In the genomic region with DNA sequence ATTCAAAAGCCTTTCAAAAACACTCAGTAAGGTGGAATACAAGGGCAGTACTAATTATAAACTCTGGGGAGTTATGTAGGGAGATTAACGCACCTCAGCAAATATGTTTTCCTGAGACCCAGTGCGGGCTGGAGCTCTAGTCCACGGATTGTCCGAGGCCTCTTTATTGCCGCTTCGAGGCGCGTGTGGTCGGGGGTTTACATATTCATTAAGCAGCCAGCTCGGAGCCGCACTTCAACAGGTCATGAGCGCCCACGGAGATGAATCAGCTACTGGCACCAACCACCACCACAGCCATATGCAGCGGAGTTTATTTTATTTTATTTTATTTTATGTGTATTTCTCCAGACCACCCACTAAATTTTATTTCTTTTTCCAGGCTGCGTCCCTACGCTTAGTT, we compare ENCODE assay signal across 18 cellular contexts.
DNase-seq lines count a peak whose midpoint lies in the region; ATAC-seq and FAIRE-seq lines count a peak whose summit lies in the region.
"Had no signal": no experiment of that assay in that cellular context is flagged by ENCODE, and none has a peak within 500 bp of the region (broad histone marks: within the 10 kb centered on the region; RNA-seq: fewer than 3 reads in every experiment).

No MANE protein-coding gene starts in this region.

- no peaks in the 10 kb centered on the region for H3K27me3 Mint-ChIP-seq in activated naive CD8-positive, alpha-beta T cell
- H3K27me3 Mint-ChIP-seq in activated naive CD8-positive, alpha-beta T cell treated with anti-CD3 and anti-CD28 coated beads for 36 hours = no peaks in the 10 kb centered on the region
- no peaks in the 10 kb centered on the region for H3K27me3 Mint-ChIP-seq in activated naive CD8-positive, alpha-beta T cell treated with anti-CD3 and anti-CD28 coated beads, Interleukin-2, amount 50 U/mL, for 24 hours

- no peaks in the 10 kb centered on the region for H3K36me3 ChIP-seq in MG63
- H3K36me3 ChIP-seq: SJCRH30 had no signal

- no peak for ATAC-seq in activated naive CD8-positive, alpha-beta T cell treated with anti-CD3 and anti-CD28 coated beads, Interleukin-2, amount 50 U/mL, for 24 hours
- ATAC-seq: A549 had no signal

- H3K27ac Mint-ChIP-seq in activated naive CD8-positive, alpha-beta T cell = no peak overlapping the region
- H3K27ac Mint-ChIP-seq in activated naive CD8-positive, alpha-beta T cell treated with anti-CD3 and anti-CD28 coated beads for 36 hours = no peak overlapping the region
- H3K27ac Mint-ChIP-seq in activated naive CD8-positive, alpha-beta T cell treated with anti-CD3 and anti-CD28 coated beads, Interleukin-2, amount 50 U/mL, for 24 hours = no peak overlapping the region

- no peaks in the 10 kb centered on the region for H3K36me3 Mint-ChIP-seq in activated naive CD8-positive, alpha-beta T cell
- H3K36me3 Mint-ChIP-seq in activated naive CD8-positive, alpha-beta T cell treated with anti-CD3 and anti-CD28 coated beads for 36 hours = no peaks in the 10 kb centered on the region
- H3K36me3 Mint-ChIP-seq in activated naive CD8-positive, alpha-beta T cell treated with anti-CD3 and anti-CD28 coated beads, Interleukin-2, amount 50 U/mL, for 24 hours (ENCODE audit: low read depth) = peaks cover 5% of the 10 kb centered on the region
- H3K36me3 Mint-ChIP-seq: CD4-positive, CD25-positive, alpha-beta regulatory T cell had no signal

- no peak for FAIRE-seq in urothelium cell line (lab: Jason Lieb, UNC)
- FAIRE-seq: A549, G401.6, GM12891 had no signal

- no peak for DNase-seq in activated naive CD8-positive, alpha-beta T cell treated with anti-CD3 and anti-CD28 coated beads for 36 hours
- DNase-seq in MG63 (peak; percentile 36), urothelium cell line (ENCODE audit: low spot score) (peak; percentile 1), NOMO-1 treated with DMSO at 0.1 percent for 48 hours (lab: John Stamatoyannopoulos, UW; ENCODE audit: unreplicated experiment) (no peak), HT-29 (ENCODE audit: low spot score) (no peak)
- no peak for DNase-seq in activated naive CD8-positive, alpha-beta T cell treated with anti-CD3 and anti-CD28 coated beads, Interleukin-2, amount 50 U/mL, for 24 hours
- DNase-seq in stimulated activated CD4-positive, alpha-beta T cell treated with anti-CD3 and anti-CD28 coated beads, Interleukin-2, amount 100 ng/mL, for 24 hours = no peak
- DNase-seq: Calu3; CD4-positive, CD25-positive, alpha-beta regulatory T cell; NCI-H1417 treated with DMSO at 0.1 percent for 48 hours; NCI-H2029; NCI-H2171 treated with DMSO at 0.1 percent for 48 hours; NCI-H510A; SJCRH30 had no signal

- H3K9me3 Mint-ChIP-seq in activated naive CD8-positive, alpha-beta T cell (ENCODE audit: low read depth) = peaks cover 4% of the 10 kb centered on the region
- H3K9me3 Mint-ChIP-seq in activated naive CD8-positive, alpha-beta T cell treated with anti-CD3 and anti-CD28 coated beads for 36 hours = peaks cover 2% of the 10 kb centered on the region
- no peaks in the 10 kb centered on the region for H3K9me3 Mint-ChIP-seq in activated naive CD8-positive, alpha-beta T cell treated with anti-CD3 and anti-CD28 coated beads, Interleukin-2, amount 50 U/mL, for 24 hours

- H3K27me3 ChIP-seq in MG63 = no peaks in the 10 kb centered on the region; the same call in 1 of the 2 replicates
- H3K27me3 ChIP-seq: SJCRH30 had no signal

- H3K4me1 Mint-ChIP-seq in activated naive CD8-positive, alpha-beta T cell (ENCODE audit: low read depth) = peaks cover 29% of the 10 kb centered on the region
- H3K4me1 Mint-ChIP-seq in activated naive CD8-positive, alpha-beta T cell treated with anti-CD3 and anti-CD28 coated beads for 36 hours = peaks cover 8% of the 10 kb centered on the region
- H3K4me1 Mint-ChIP-seq in activated naive CD8-positive, alpha-beta T cell treated with anti-CD3 and anti-CD28 coated beads, Interleukin-2, amount 50 U/mL, for 24 hours = peaks cover 25% of the 10 kb centered on the region

- H3K4me3 Mint-ChIP-seq in activated naive CD8-positive, alpha-beta T cell = peak overlapping the region; percentile 63
- no peak overlapping the region for H3K4me3 Mint-ChIP-seq in activated naive CD8-positive, alpha-beta T cell treated with anti-CD3 and anti-CD28 coated beads for 36 hours
- peak overlapping the region; percentile 15 for H3K4me3 Mint-ChIP-seq in activated naive CD8-positive, alpha-beta T cell treated with anti-CD3 and anti-CD28 coated beads, Interleukin-2, amount 50 U/mL, for 24 hours

- no peaks in the 10 kb centered on the region for H3K9me3 ChIP-seq in MG63
- H3K9me3 ChIP-seq: A549, SJCRH30 had no signal

- no peak overlapping the region for H3K4me3 ChIP-seq in MG63
- H3K4me3 ChIP-seq: A549, SJCRH30 had no signal

Comparison
In these comparisons a context has a peak if more than half of its experiments do, and no peak if none do; other contexts are left out.
1. DNase-seq: peak in MG63 (single experiment) and urothelium cell line (single experiment); none in activated naive CD8-positive, alpha-beta T cell treated with anti-CD3 and anti-CD28 coated beads for 36 hours (single experiment), activated naive CD8-positive, alpha-beta T cell treated with anti-CD3 and anti-CD28 coated beads, Interleukin-2, amount 50 U/mL, for 24 hours (single experiment), NOMO-1 treated with DMSO at 0.1 percent for 48 hours (single experiment), stimulated activated CD4-positive, alpha-beta T cell treated with anti-CD3 and anti-CD28 coated beads, Interleukin-2, amount 100 ng/mL, for 24 hours (0 of 2) and HT-29 (single experiment).